ENCODE assay signal across 27 cellular contexts in genomic region chr15:45106002-45106790, GRCh38. TPM values are rescaled to one million over a fixed set of nuclear protein-coding genes. Genes with fewer than 3 reads are reported as not detected.
"Had no signal": no experiment of that assay in that cellular context is flagged by ENCODE, and none has a peak within 500 bp of the region (broad histone marks: within the 10 kb centered on the region; RNA-seq: fewer than 3 reads in every experiment).

No MANE protein-coding gene starts in this region.

- H3K4me3 ChIP-seq: gastrocnemius medialis, mucosa of descending colon, tibial nerve had no signal

- H3K27ac Mint-ChIP-seq: activated CD4-positive, alpha-beta T cell treated with anti-CD3 and anti-CD28 coated beads for 36 hours; activated naive CD4-positive, alpha-beta T cell treated with anti-CD3 and anti-CD28 coated beads for 36 hours; activated naive CD8-positive, alpha-beta T cell treated with anti-CD3 and anti-CD28 coated beads, Interleukin-2, amount 10 ng/mL, durations not matched to agents 7 days and 5 days; activated T-helper 2 cell treated with anti-CD3 and anti-CD28 coated beads, Interferon-gamma antibody, Interleukin-2, Interleukin-4, amounts not matched to agents 10 μg/mL and 5 μg/mL and 100 μg/mL, durations not matched to agents 14 hours and 24 hours and 36 hours; dendritic cell treated with granulocyte-macrophage colony-stimulating factor and Interleukin-4, amounts not matched to agents 40 ng/mL and 50 ng/mL, for 4 days; stimulated activated naive CD8-positive, alpha-beta T cell treated with anti-CD3 and anti-CD28 coated beads, Interleukin-15, Interleukin-2, amounts not matched to agents 100 ng/mL and 50 ng/mL, for 24 hours; T-helper 1 cell treated with Interleukin-12 subunit alpha and Interleukin-12 subunit beta and Interleukin-4 antibody, amounts not matched to agents 30 μg/mL and 1 μg/mL, for 36 hours; WTC11 had no signal

- H3K4me1 Mint-ChIP-seq: activated CD4-positive, alpha-beta T cell treated with anti-CD3 and anti-CD28 coated beads for 36 hours had no signal

- H3K4me3 Mint-ChIP-seq: activated CD4-positive, alpha-beta T cell treated with anti-CD3 and anti-CD28 coated beads for 36 hours; activated naive CD4-positive, alpha-beta T cell treated with anti-CD3 and anti-CD28 coated beads for 36 hours; activated naive CD8-positive, alpha-beta T cell treated with anti-CD3 and anti-CD28 coated beads, Interleukin-2, amount 10 ng/mL, durations not matched to agents 7 days and 5 days; activated T-cell treated with anti-CD3 and anti-CD28 coated beads, Interleukin-2, amount 50 U/mL, for 4 hours; dendritic cell treated with granulocyte-macrophage colony-stimulating factor and Interleukin-4, amounts not matched to agents 40 ng/mL and 50 ng/mL, for 4 days; stimulated activated naive CD8-positive, alpha-beta T cell treated with anti-CD3 and anti-CD28 coated beads, Interleukin-15, Interleukin-2, amounts not matched to agents 100 ng/mL and 50 ng/mL, for 24 hours; T-helper 1 cell treated with Interleukin-12 subunit alpha and Interleukin-12 subunit beta and Interleukin-4 antibody, amounts not matched to agents 30 μg/mL and 1 μg/mL, for 36 hours; WTC11 had no signal

- ATAC-seq: activated CD4-positive, alpha-beta T cell treated with anti-CD3 and anti-CD28 coated beads for 36 hours; activated T-cell treated with anti-CD3 and anti-CD28 coated beads, Interleukin-2, amount 50 U/mL, for 4 hours; esophagus mucosa; gastrocnemius medialis; WTC11 had no signal

- H3K9me3 Mint-ChIP-seq: activated naive CD4-positive, alpha-beta T cell treated with anti-CD3 and anti-CD28 coated beads for 36 hours; activated naive CD8-positive, alpha-beta T cell treated with anti-CD3 and anti-CD28 coated beads, Interleukin-2, amount 10 ng/mL, durations not matched to agents 7 days and 5 days; activated T-cell treated with anti-CD3 and anti-CD28 coated beads, Interleukin-2, amount 50 U/mL, for 4 hours; activated T-helper 2 cell treated with anti-CD3 and anti-CD28 coated beads, Interferon-gamma antibody, Interleukin-2, Interleukin-4, amounts not matched to agents 10 μg/mL and 5 μg/mL and 100 μg/mL, durations not matched to agents 14 hours and 24 hours and 36 hours; dendritic cell treated with granulocyte-macrophage colony-stimulating factor and Interleukin-4, amounts not matched to agents 40 ng/mL and 50 ng/mL, for 4 days; stimulated activated naive CD8-positive, alpha-beta T cell treated with anti-CD3 and anti-CD28 coated beads, Interleukin-15, Interleukin-2, amounts not matched to agents 100 ng/mL and 50 ng/mL, for 24 hours; T-helper 1 cell treated with Interleukin-12 subunit alpha and Interleukin-12 subunit beta and Interleukin-4 antibody, amounts not matched to agents 30 μg/mL and 1 μg/mL, for 36 hours; WTC11 had no signal

- H3K4me1 ChIP-seq: gastrocnemius medialis, tibial nerve had no signal

- H3K36me3 ChIP-seq: gastrocnemius medialis had no signal

- H3K9me3 ChIP-seq: gastrocnemius medialis, mucosa of descending colon, tibial nerve had no signal

- DNase-seq: activated CD4-positive, alpha-beta T cell treated with anti-CD3 and anti-CD28 coated beads for 36 hours; activated CD4-positive, alpha-beta T cell treated with anti-CD3 and anti-CD28 coated beads, Interleukin-2, amount 50 U/mL, for 4 hours; activated CD8-positive, alpha-beta memory T cell treated with anti-CD3 and anti-CD28 coated beads, Interleukin-2, amount 50 U/mL, for 48 hours; activated naive CD4-positive, alpha-beta T cell treated with anti-CD3 and anti-CD28 coated beads for 36 hours; activated naive CD8-positive, alpha-beta T cell treated with anti-CD3 and anti-CD28 coated beads, Interleukin-2, amount 10 ng/mL, durations not matched to agents 7 days and 5 days; activated T-cell treated with anti-CD3 and anti-CD28 coated beads, Interleukin-2, amount 50 U/mL, for 4 hours; amniotic stem cell; effector CD4-positive, alpha-beta T cell; gastrocnemius medialis; hippocampal formation; mesenchymal stem cell; mucosa of descending colon; occipital lobe; stimulated activated CD4-positive, alpha-beta T cell treated with anti-CD3 and anti-CD28 coated beads, Interleukin-4, amount 100 ng/mL, for 24 hours; T1000 had no signal

- H3K36me3 Mint-ChIP-seq: activated naive CD8-positive, alpha-beta T cell treated with anti-CD3 and anti-CD28 coated beads, Interleukin-2, amount 10 ng/mL, durations not matched to agents 7 days and 5 days; WTC11 had no signal

- H3K27ac ChIP-seq: gastrocnemius medialis, tibial nerve had no signal

RNA-seq across cellular contexts. Expression of gene DUOX2, which starts 7.8 kb away (rescaled TPM):
- total RNA-seq: activated naive CD4-positive, alpha-beta T cell treated with anti-CD3 and anti-CD28 coated beads for 36 hours; activated naive CD8-positive, alpha-beta T cell treated with anti-CD3 and anti-CD28 coated beads, Interleukin-2, amount 10 ng/mL, durations not matched to agents 7 days and 5 days; activated T-helper 2 cell treated with anti-CD3 and anti-CD28 coated beads, Interferon-gamma antibody, Interleukin-2, Interleukin-4, amounts not matched to agents 10 μg/mL and 5 μg/mL and 100 μg/mL, durations not matched to agents 14 hours and 24 hours and 36 hours; chondrocyte; gastrocnemius medialis; occipital lobe had no signal
- polyA plus RNA-seq: neural cell had no signal

RNA-seq across cellular contexts. Expression of gene DUOXA2, which starts 7.9 kb away (rescaled TPM):
- total RNA-seq: activated CD4-positive, alpha-beta T cell treated with anti-CD3 and anti-CD28 coated beads for 36 hours; activated CD8-positive, alpha-beta memory T cell treated with anti-CD3 and anti-CD28 coated beads for 36 hours; activated naive CD4-positive, alpha-beta T cell treated with anti-CD3 and anti-CD28 coated beads for 36 hours; activated naive CD8-positive, alpha-beta T cell treated with anti-CD3 and anti-CD28 coated beads, Interleukin-2, amount 10 ng/mL, durations not matched to agents 7 days and 5 days; activated T-cell treated with anti-CD3 and anti-CD28 coated beads, Interleukin-2, amount 50 U/mL, for 4 hours; activated T-helper 2 cell treated with anti-CD3 and anti-CD28 coated beads, Interferon-gamma antibody, Interleukin-2, Interleukin-4, amounts not matched to agents 10 μg/mL and 5 μg/mL and 100 μg/mL, durations not matched to agents 14 hours and 24 hours and 36 hours; chondrocyte; gastrocnemius medialis; lower leg skin; occipital lobe; renal cortical epithelial cell; tibial nerve; WTC11 had no signal
- polyA plus RNA-seq: neural cell had no signal

RNA-seq across cellular contexts. Expression of gene DUOXA1, which starts 23.5 kb away (rescaled TPM):
- total RNA-seq: activated CD8-positive, alpha-beta memory T cell treated with anti-CD3 and anti-CD28 coated beads for 36 hours; activated naive CD4-positive, alpha-beta T cell treated with anti-CD3 and anti-CD28 coated beads for 36 hours; gastrocnemius medialis; renal cortical epithelial cell had no signal
- polyA plus RNA-seq: neural cell had no signal

RNA-seq across cellular contexts. Expression of gene DUOX1, which starts 23.6 kb away (rescaled TPM):
- total RNA-seq: activated naive CD8-positive, alpha-beta T cell treated with anti-CD3 and anti-CD28 coated beads, Interleukin-2, amount 10 ng/mL, durations not matched to agents 7 days and 5 days; chondrocyte; occipital lobe had no signal
- polyA plus RNA-seq: neural cell had no signal
